Comparison of ENCODE assay signal across 1 cellular context in genomic region chr20:20371681-20372080, GRCh38.
TF ChIP-seq lines count a peak whose summit lies in the region.

No MANE protein-coding gene starts in this region.

TF ChIP-seq in neural cell, 6 proteins besides CTCF, POLR2A, EP300 and RAD21 (continued from another document):
- TF ChIP-seq REST (IDR thresholded peaks at IDR 0.05; ENCODE audit: borderline replicate concordance) (no peak), SMC3 (conservative IDR thresholded peaks at IDR 0.05; ENCODE audit: poor library complexity) (no peak), TAF1 (IDR thresholded peaks at IDR 0.05; ENCODE audit: low read depth) (no peak), POLR2AphosphoS5 (IDR thresholded peaks at IDR 0.05) (no peak), MXI1 (conservative IDR thresholded peaks at IDR 0.05; ENCODE audit: poor library complexity, severe bottlenecking) (no peak)
